ENCODE assay signal across 9 cellular contexts in the genomic region with DNA sequence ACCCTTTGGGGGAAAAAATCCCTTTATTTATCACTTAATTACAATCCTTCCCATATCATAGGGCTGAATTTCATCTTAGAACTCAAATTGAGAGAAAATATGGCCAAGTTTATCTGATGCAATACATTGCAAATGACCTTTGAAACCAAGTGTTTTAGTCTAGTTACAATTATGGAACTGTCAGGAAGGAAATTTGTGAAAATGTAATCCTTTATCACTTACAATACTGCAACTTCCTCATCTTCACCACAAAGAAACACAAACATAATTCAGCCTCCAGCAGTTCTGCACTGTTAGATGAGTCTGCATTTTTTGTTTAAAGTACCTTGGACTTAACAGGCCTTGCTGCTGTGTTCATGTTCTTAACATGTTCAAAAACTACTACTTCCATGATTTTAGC. TPM values are rescaled to one million over a fixed set of nuclear protein-coding genes. Genes with fewer than 3 reads are reported as not detected.
DNase-seq lines count a peak whose midpoint lies in the region; ATAC-seq, FAIRE-seq and TF ChIP-seq lines count a peak whose summit lies in the region.
"Had no signal": no experiment of that assay in that cellular context is flagged by ENCODE, and none has a peak within 500 bp of the region (broad histone marks: within the 10 kb centered on the region; RNA-seq: fewer than 3 reads in every experiment).

No MANE protein-coding gene starts in this region.

- no peak overlapping the region for H3K4ac ChIP-seq in H9 (ENCODE audit: low read depth, low read length)

- peaks cover 16% of the 10 kb centered on the region for H3K36me3 Mint-ChIP-seq in brain
- peaks cover 8% of the 10 kb centered on the region for H3K36me3 Mint-ChIP-seq in progenitor cell of endocrine pancreas (ENCODE audit: insufficient read depth)
- no peaks in the 10 kb centered on the region for H3K36me3 Mint-ChIP-seq in H9 (ENCODE audit: insufficient read depth in 1 of 3, low read depth in 3 of 3)

- H2BK5ac ChIP-seq in H9 (ENCODE audit: insufficient read length, low read length), result no peak overlapping the region

- FAIRE-seq in GM12891 (lab: Jason Lieb, UNC), result no peak

- H2AFZ ChIP-seq in H9 (ENCODE audit: low read length), result no peak overlapping the region

- H3K18ac ChIP-seq in H9 (ENCODE audit: insufficient read length, low read depth, low read length), result no peak overlapping the region

- H3K4me3 Mint-ChIP-seq in brain, result peak overlapping the region in 4 of 5 experiments; percentile 46 to 73 (median 56)
- no peak overlapping the region for H3K4me3 Mint-ChIP-seq in progenitor cell of endocrine pancreas (ENCODE audit: low read depth)
- H3K4me3 Mint-ChIP-seq in H9, result no peak overlapping the region

- H3K79me2 ChIP-seq in H9 (ENCODE audit: insufficient read depth, low read length), result no peaks in the 10 kb centered on the region

- ATAC-seq in HG03457 (IDR thresholded peaks at IDR 0.05; ENCODE audit: unreplicated experiment) (no peak), HG03460 (IDR thresholded peaks at IDR 0.05; ENCODE audit: unreplicated experiment) (no peak)

- peaks cover 14% of the 10 kb centered on the region for H3K27me3 Mint-ChIP-seq in brain
- H3K27me3 Mint-ChIP-seq in progenitor cell of endocrine pancreas, result no peaks in the 10 kb centered on the region
- H3K27me3 Mint-ChIP-seq in H9 (ENCODE audit: low read depth), result no peaks in the 10 kb centered on the region; the same call in 1 of the 2 replicates

- H3K27ac Mint-ChIP-seq in brain (peak overlapping the region; percentile 6 to 92 (median 60)), progenitor cell of endocrine pancreas (peak overlapping the region; percentile 60), H9 (no peak overlapping the region)

- no peak overlapping the region for H4K5ac ChIP-seq in H9 (ENCODE audit: insufficient read length, low read depth, low read length)

- peaks cover 3% of the 10 kb centered on the region for H3K23me2 ChIP-seq in H9 (ENCODE audit: insufficient read length, low read depth, low read length, poor library complexity, severe bottlenecking)

- H3K14ac ChIP-seq in H9 (ENCODE audit: insufficient read depth, low read length), result no peak overlapping the region

- H3K4me1 Mint-ChIP-seq in brain (peaks cover 52% of the 10 kb centered on the region), progenitor cell of endocrine pancreas (ENCODE audit: low read depth) (peaks cover 16% of the 10 kb centered on the region), H9 (peaks cover 4% of the 10 kb centered on the region in 2 experiments)

- intact Hi-C loops in esophagus squamous epithelium (cut with DNase I), result no loop called here

- TF ChIP-seq CTCF in brain (conservative IDR thresholded peaks at IDR 0.05) (no peak), progenitor cell of endocrine pancreas (IDR thresholded peaks at IDR 0.05; ENCODE audit: unreplicated experiment) (no peak), esophagus squamous epithelium (IDR thresholded peaks at IDR 0.05) (no peak), H9 (conservative IDR thresholded peaks at IDR 0.05) (no peak)

- TF ChIP-seq POLR2A in GM12891 (IDR thresholded peaks at IDR 0.05; ENCODE audit: low read depth, low read length), result no peak
- no peak for TF ChIP-seq POLR2A in esophagus squamous epithelium (IDR thresholded peaks at IDR 0.05)

- no peak overlapping the region for H3K23ac ChIP-seq in H9 (ENCODE audit: insufficient read length, low read depth, low read length)

- H3K4me1 ChIP-seq in esophagus squamous epithelium (peaks cover 0 to 54% (median 24%) of the 10 kb centered on the region in 3 donors), H9 (ENCODE audit: insufficient read depth, low read length) (no peaks in the 10 kb centered on the region)

- no peak overlapping the region for H3K4me3 ChIP-seq in esophagus squamous epithelium

- H3T11ph ChIP-seq in H9 (ENCODE audit: low read length), result no peak overlapping the region

- H3K36me3 ChIP-seq in esophagus squamous epithelium, result peaks cover 0 to 5% (median 0%) of the 10 kb centered on the region in 3 donors

- H3K27ac ChIP-seq in esophagus squamous epithelium (no peak overlapping the region), H9 (ENCODE audit: insufficient read length, low read depth, low read length) (no peak overlapping the region)

- H3K27me3 ChIP-seq in esophagus squamous epithelium (no peaks in the 10 kb centered on the region), H9 (ENCODE audit: insufficient read depth, low read length) (no peaks in the 10 kb centered on the region)

- H3K9me3 ChIP-seq in esophagus squamous epithelium (no peaks in the 10 kb centered on the region), H9 (ENCODE audit: control insufficient read depth, low read depth, low read length) (no peaks in the 10 kb centered on the region)

- H3K9ac ChIP-seq in H9 (ENCODE audit: extremely low read depth, insufficient read length, low read length), result no peak overlapping the region

- no peak overlapping the region for H2BK120ac ChIP-seq in H9 (ENCODE audit: low read depth, low read length, poor library complexity, severe bottlenecking)

- H4K91ac ChIP-seq in H9 (ENCODE audit: insufficient read length, low read depth, low read length), result no peak overlapping the region

- no peak overlapping the region for H2AK5ac ChIP-seq in H9 (ENCODE audit: insufficient read length, low read length)

- H3K56ac ChIP-seq in H9 (ENCODE audit: insufficient read length, low read depth, low read length), result no peak overlapping the region

- H2BK20ac ChIP-seq in H9 (ENCODE audit: low read depth, low read length, poor library complexity, severe bottlenecking), result no peak overlapping the region

- H4K20me1 ChIP-seq in H9 (ENCODE audit: control insufficient read depth, insufficient read depth, insufficient read length), result no peaks in the 10 kb centered on the region

- H2BK15ac ChIP-seq in H9 (ENCODE audit: low read depth, low read length), result no peak overlapping the region

- no peak overlapping the region for H3K4me2 ChIP-seq in H9 (ENCODE audit: insufficient read depth, insufficient read length, low read length)

- H4K8ac ChIP-seq in H9 (replicated peaks; ENCODE audit: insufficient read length, low read depth, low read length), result no peak overlapping the region

- peaks cover 0 to 8% (median 3%) of the 10 kb centered on the region in 5 experiments for H3K9me3 Mint-ChIP-seq in brain
- H3K9me3 Mint-ChIP-seq in progenitor cell of endocrine pancreas (ENCODE audit: low read depth), result peaks cover 7% of the 10 kb centered on the region
- H3K9me3 Mint-ChIP-seq in H9, result peaks cover 0 to 3% of the 10 kb centered on the region in 2 experiments; a peak in 1 of 5 replicates

- H3K79me1 ChIP-seq in H9 (ENCODE audit: insufficient read depth, low read depth, low read length, poor library complexity, severe bottlenecking), result no peaks in the 10 kb centered on the region

- DNase-seq in GM12891 (ENCODE audit: insufficient read length, low spot score) (no peak), NAMALWA (ENCODE audit: low spot score) (peak; percentile 65), progenitor cell of endocrine pancreas (ENCODE audit: low spot score, unreplicated experiment) (no peak), esophagus squamous epithelium (lab: John Stamatoyannopoulos, UW) (no peak), H9 (no peak)

- no peak overlapping the region for H2BK12ac ChIP-seq in H9 (ENCODE audit: insufficient read length, low read depth, low read length)

TF ChIP-seq in GM12891, 5 proteins besides CTCF, POLR2A, EP300 and RAD21:
- TF ChIP-seq TAF1 (IDR thresholded peaks at IDR 0.05; ENCODE audit: low read depth, low read length), result no peak
- TF ChIP-seq SPI1 (IDR thresholded peaks at IDR 0.05; ENCODE audit: low read depth, low read length), result peak; percentile 31; the same call in 1 of the 2 replicates
- no peak for TF ChIP-seq POLR2AphosphoS5 (IDR thresholded peaks at IDR 0.05; ENCODE audit: low read depth, low read length)

RNA-seq across cellular contexts. Expression of a gene that starts 4.6 kb away (rescaled TPM):
- polyA plus RNA-seq in GM12891 (2012; ENCODE audit: low read depth, missing spikeins), result 2.8 TPM
- polyA plus RNA-seq in brain (ENCODE audit: insufficient read depth, low read depth, low replicate concordance), result 7.7 TPM
- total RNA-seq in progenitor cell of endocrine pancreas (24.3 and 31.2 TPM in 2 replicates), esophagus squamous epithelium (10 to 100 TPM in 2 of 4 donors, 1 to 10 TPM in 2; 6.9 to 24.2 (median 15.4) TPM), H9 (2021) (9.0 and 9.3 TPM in 2 replicates)

RNA-seq across cellular contexts. Expression of a gene that starts 4.8 kb away (rescaled TPM):
- polyA plus RNA-seq in GM12891 (2012; ENCODE audit: low read depth, missing spikeins), result 0.41 TPM
- 4.2 TPM for polyA plus RNA-seq in brain (ENCODE audit: insufficient read depth, low read depth, low replicate concordance)
- total RNA-seq in progenitor cell of endocrine pancreas (4.7 and 5.8 TPM in 2 replicates), esophagus squamous epithelium (1 to 10 TPM in 1 of 4 donors, not detected in 3; 3.2 TPM), H9 (2021) (0.44 TPM in 1 of 2 replicates, not detected in the other)
- total RNA-seq: T-helper 1 cell treated with Interleukin-12 subunit alpha and Interleukin-12 subunit beta and Interleukin-4 antibody, amounts not matched to agents 30 ng/mL and 1 ng/mL, for 36 hours had no signal

Comparison
In these comparisons a context has a peak if more than half of its experiments do, and no peak if none do; other contexts are left out.
1. H3K27ac Mint-ChIP-seq: peak in brain (5 of 5) and progenitor cell of endocrine pancreas (single experiment); none in H9 (0 of 3).
2. H3K4me3 Mint-ChIP-seq: peak in brain (4 of 5); none in progenitor cell of endocrine pancreas (single experiment) and H9 (0 of 2).